8 cellular contexts compared by ENCODE assay signal in the genomic region with DNA sequence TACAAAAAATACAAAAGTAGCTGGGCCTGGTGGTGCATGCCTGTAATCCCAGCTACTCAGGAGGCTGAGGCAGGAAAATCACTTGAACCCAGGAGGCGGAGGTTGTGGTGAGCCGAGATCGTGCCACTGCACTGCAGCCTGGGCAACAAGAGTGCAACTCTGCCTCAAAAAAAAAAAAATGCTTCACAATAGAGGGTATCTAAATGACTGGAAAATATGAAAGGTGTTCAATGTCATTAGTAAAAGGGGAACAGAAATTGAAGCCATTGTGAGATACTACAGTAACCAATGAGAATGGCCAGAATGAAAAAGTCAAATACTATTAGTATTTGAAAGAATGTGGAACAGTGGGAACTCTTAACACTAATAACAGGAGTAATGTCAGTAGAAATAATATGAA.
DNase-seq lines count a peak whose midpoint lies in the region; ATAC-seq and TF ChIP-seq lines count a peak whose summit lies in the region.
"Not testable (repeated sequence)": the region's sequence is repeated elsewhere in the genome, so short reads cannot be mapped to it uniquely, and the experiment has no call there.

No MANE protein-coding gene starts in this region.

- ATAC-seq in GM18508 (IDR thresholded peaks at IDR 0.05; ENCODE audit: insufficient read depth, unreplicated experiment) (peak; percentile 94), GM18909 (IDR thresholded peaks at IDR 0.05; ENCODE audit: poor library complexity, unreplicated experiment) (peak; percentile 86), GM19463 (IDR thresholded peaks at IDR 0.05; ENCODE audit: unreplicated experiment) (peak; percentile 83), GM21576 (IDR thresholded peaks at IDR 0.05; ENCODE audit: unreplicated experiment) (peak; percentile 93), HG02678 (IDR thresholded peaks at IDR 0.05; ENCODE audit: unreplicated experiment) (peak; percentile 81), HG03045 (IDR thresholded peaks at IDR 0.05; ENCODE audit: unreplicated experiment) (peak; percentile 68), HG03378 (IDR thresholded peaks at IDR 0.05; ENCODE audit: unreplicated experiment) (peak; percentile 93)

- not testable (repeated sequence) for TF ChIP-seq CTCF in PC-9 (conservative IDR thresholded peaks at IDR 0.05)

- H3K36me3 ChIP-seq in PC-9 (ENCODE audit: low read depth): not testable (repeated sequence)

- H3K27ac ChIP-seq in PC-9: not testable (repeated sequence)

- 0 out of 2 replicates have a peak overlapping the region, but pooled peaks have one; percentile 32 for H2AFZ ChIP-seq in PC-9

- POLR2A ChIA-PET in PC-9 (lab: Charles Lee; ENCODE audit: unreplicated experiment): not testable (repeated sequence)

- not testable (repeated sequence) for H3K4me2 ChIP-seq in PC-9

- H3K79me2 ChIP-seq in PC-9 (ENCODE audit: low read depth): not testable (repeated sequence)

- not testable (repeated sequence) for H3K9me3 ChIP-seq in PC-9 (ENCODE audit: insufficient read depth, low read depth)

- not testable (repeated sequence) for H3F3A ChIP-seq in PC-9 (ENCODE audit: insufficient read depth, low read depth)

- BruUV-seq in PC-9 (replicated peaks; lab: Mats Ljungman, UMichigan): not testable (repeated sequence)

- DNase-seq in PC-9: not testable (repeated sequence)

- H3K4me1 ChIP-seq in PC-9 (replicated peaks; ENCODE audit: insufficient read depth): not testable (repeated sequence)

- intact Hi-C loops in PC-9 (cut with micrococcal nuclease; ENCODE audit: unreplicated experiment): not testable (repeated sequence)

- H3K27me3 ChIP-seq in PC-9 (ENCODE audit: insufficient read depth, low read depth): not testable (repeated sequence)

- H3K9me2 ChIP-seq in PC-9 (ENCODE audit: insufficient read depth): not testable (repeated sequence)

- not testable (repeated sequence) for H4K20me1 ChIP-seq in PC-9 (ENCODE audit: insufficient read depth)

- CTCF ChIA-PET in PC-9 (lab: Charles Lee): not testable (repeated sequence)

- H3K4me3 ChIP-seq in PC-9: not testable (repeated sequence)
